Comparison of ENCODE assay signal across 14 cellular contexts in the genomic region with DNA sequence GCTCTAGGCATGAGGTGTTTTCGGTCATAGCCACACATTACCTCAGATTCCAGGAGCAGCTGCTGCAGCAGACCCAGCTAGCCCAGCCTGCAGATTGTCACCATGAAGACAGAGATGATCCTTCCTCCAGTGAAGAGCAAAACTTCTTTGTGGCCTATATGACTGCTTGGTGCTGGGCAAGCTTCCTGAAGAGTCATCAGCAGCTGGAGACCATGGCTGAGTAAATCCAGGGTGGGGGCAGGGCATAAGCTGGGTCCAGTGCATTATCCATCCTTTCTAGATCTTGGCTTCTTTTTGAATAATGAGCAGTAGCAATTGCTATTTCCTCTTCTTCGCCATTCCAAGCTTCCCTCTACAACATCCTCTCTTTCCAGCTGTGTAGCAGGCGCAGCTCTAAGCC.
DNase-seq lines count a peak whose midpoint lies in the region; ATAC-seq and TF ChIP-seq lines count a peak whose summit lies in the region.
"Had no signal": no experiment of that assay in that cellular context is flagged by ENCODE, and none has a peak within 500 bp of the region (broad histone marks: within the 10 kb centered on the region; RNA-seq: fewer than 3 reads in every experiment).

No MANE protein-coding gene starts in this region.

- H3K9me2 ChIP-seq in GM23248 (ENCODE audit: insufficient read depth) = no peaks in the 10 kb centered on the region

- no peaks in the 10 kb centered on the region for H3K27me3 ChIP-seq in GM23248 (replicated peaks; ENCODE audit: insufficient read depth)
- no peaks in the 10 kb centered on the region for H3K27me3 ChIP-seq in neuronal stem cell (ENCODE audit: control insufficient read depth in 3 of 3, insufficient read depth in 3 of 3, low read depth in 1 of 3, low read length in 3 of 3)
- H3K27me3 ChIP-seq in upper lobe of left lung = no peaks in the 10 kb centered on the region
- H3K27me3 ChIP-seq: BE2C had no signal

- no peak overlapping the region for H2BK5ac ChIP-seq in neuronal stem cell (ENCODE audit: low read length)

- H3K9me3 ChIP-seq in GM23248 (ENCODE audit: low read depth) (no peaks in the 10 kb centered on the region), neuronal stem cell (replicated peaks in 1 of 2; ENCODE audit: control insufficient read depth in 2 of 2, insufficient read depth in 1 of 2, low read depth in 1 of 2, low read length in 2 of 2) (no peaks in the 10 kb centered on the region), upper lobe of left lung (no peaks in the 10 kb centered on the region)
- H3K9me3 ChIP-seq: BE2C had no signal

- DNase-seq in GM23248 (peak; percentile 46), LHCN-M2 (ENCODE audit: low read depth) (peak; percentile 26), fibroblast of mammary gland (ENCODE audit: low read depth) (peak; percentile 49), neuronal stem cell (ENCODE audit: low spot score) (no peak), upper lobe of left lung (no peak), SHP77 (lab: John Stamatoyannopoulos, UW) (no peak), SHP77 treated with DMSO at 0.1 percent for 48 hours (lab: John Stamatoyannopoulos, UW) (no peak)
- DNase-seq: BE2C; CD4-positive, alpha-beta memory T cell; DMS79; EL; GOT3; H9 had no signal

- no peaks in the 10 kb centered on the region for H4K20me1 ChIP-seq in GM23248 (ENCODE audit: insufficient read depth)

- H3K4me1 ChIP-seq in GM23248 (ENCODE audit: insufficient read depth) = peaks cover 11% of the 10 kb centered on the region
- H3K4me1 ChIP-seq in neuronal stem cell (ENCODE audit: control insufficient read depth in 2 of 2, insufficient read depth in 1 of 2, low read depth in 1 of 2, low read length in 2 of 2) = peaks cover 0 to 4% of the 10 kb centered on the region in 2 donors
- H3K4me1 ChIP-seq in upper lobe of left lung = peaks cover 0 to 13% (median 4%) of the 10 kb centered on the region in 4 donors
- H3K4me1 ChIP-seq: BE2C had no signal

- 86 to 89% methylated on average over 3 of the region's 3 CpGs for WGBS in GM23248 (ENCODE audit: low coverage in 1 of 2, low lambda C conversion rate in 2 of 2, missing lambda C conversion rate in 2 of 2), 2 experiments
- no CpG with 5 or more reads among the region's 3 CpGs for WGBS in neuronal stem cell (ENCODE audit: extremely low coverage in 2 of 2, insufficient read length in 2 of 2, insufficient replicate concordance in 1 of 2), 2 donors
- WGBS in upper lobe of left lung, 2 donors = 78 to 95% methylated on average over 2 to 3 of the region's 3 CpGs

- H4K91ac ChIP-seq in neuronal stem cell (ENCODE audit: low read depth, low read length, poor library complexity) = no peak overlapping the region

- peak overlapping the region; percentile 13 for H3K4me2 ChIP-seq in GM23248 (ENCODE audit: unreplicated experiment)
- H3K4me2 ChIP-seq in neuronal stem cell (ENCODE audit: insufficient read depth, low read length, poor library complexity, severe bottlenecking) = no peak overlapping the region

- H2BK12ac ChIP-seq in neuronal stem cell (ENCODE audit: low read length) = peak overlapping the region; percentile 89

- H2BK15ac ChIP-seq in neuronal stem cell (ENCODE audit: low read length) = no peak overlapping the region

- TF ChIP-seq EP300 in upper lobe of left lung (IDR thresholded peaks at IDR 0.05) = no peak

- no peaks in the 10 kb centered on the region; the same call in 1 of the 2 replicates for H3K36me3 ChIP-seq in GM23248 (ENCODE audit: low read depth)
- H3K36me3 ChIP-seq in neuronal stem cell (replicated peaks in 1 of 2; ENCODE audit: control insufficient read depth in 2 of 2, insufficient read depth in 2 of 2, low read length in 2 of 2) = no peaks in the 10 kb centered on the region
- no peaks in the 10 kb centered on the region for H3K36me3 ChIP-seq in upper lobe of left lung
- H3K36me3 ChIP-seq: BE2C had no signal

- H2AK5ac ChIP-seq in neuronal stem cell (ENCODE audit: low read depth, low read length) = no peak overlapping the region

- TF ChIP-seq CTCF in fibroblast of mammary gland (conservative IDR thresholded peaks at IDR 0.05; ENCODE audit: control insufficient read depth, insufficient read depth, low read depth, low read length) (no peak), upper lobe of left lung (IDR thresholded peaks at IDR 0.05) (no peak)

- in situ Hi-C loops in GM23248 (cut with MboI) = no loop called here

- H4K8ac ChIP-seq in neuronal stem cell (ENCODE audit: low read depth, low read length) = no peak overlapping the region

- H3K9ac ChIP-seq in GM23248 (no peak overlapping the region), neuronal stem cell (ENCODE audit: low read depth, low read length, poor library complexity) (no peak overlapping the region)

- no peaks in the 10 kb centered on the region for H3K79me1 ChIP-seq in neuronal stem cell (ENCODE audit: low read depth, low read length)

- no peak overlapping the region for H3K27ac ChIP-seq in GM23248
- no peak overlapping the region for H3K27ac ChIP-seq in neuronal stem cell (replicated peaks; ENCODE audit: low read length)
- no peak overlapping the region for H3K27ac ChIP-seq in upper lobe of left lung
- H3K27ac ChIP-seq: C4-2B had no signal

- no peak overlapping the region for H3K4me3 ChIP-seq in GM23248
- no peak overlapping the region for H3K4me3 ChIP-seq in fibroblast of mammary gland (ENCODE audit: control insufficient read depth, low read depth, low read length)
- H3K4me3 ChIP-seq in neuronal stem cell (ENCODE audit: low read length in 2 of 2) = no peak overlapping the region
- no peak overlapping the region for H3K4me3 ChIP-seq in upper lobe of left lung

- H3K4ac ChIP-seq in neuronal stem cell (ENCODE audit: low read length) = no peak overlapping the region

- H3K23ac ChIP-seq in neuronal stem cell (ENCODE audit: low read depth, low read length, poor library complexity) = no peak overlapping the region

- no peak overlapping the region for H3K14ac ChIP-seq in neuronal stem cell (ENCODE audit: low read length)

- H2AFZ ChIP-seq in GM23248 = no peak overlapping the region
- no peak overlapping the region for H2AFZ ChIP-seq in neuronal stem cell (ENCODE audit: low read length)

- ATAC-seq in upper lobe of left lung (ENCODE audit: low FRiP score in 2 of 2) = no peak

- no peak overlapping the region for H2BK120ac ChIP-seq in neuronal stem cell (ENCODE audit: low read depth, low read length)

- peak overlapping the region; percentile 61 for H3K18ac ChIP-seq in neuronal stem cell (ENCODE audit: low read length)

- TF ChIP-seq POLR2A in upper lobe of left lung (IDR thresholded peaks at IDR 0.05) = no peak

- no peaks in the 10 kb centered on the region for H3F3A ChIP-seq in GM23248 (ENCODE audit: insufficient read depth)

- no peaks in the 10 kb centered on the region for H3K79me2 ChIP-seq in GM23248 (ENCODE audit: insufficient read depth)

Comparison
In these comparisons a context has a peak if more than half of its experiments do, and no peak if none do; other contexts are left out.
1. DNase-seq: peak in GM23248 (single experiment), LHCN-M2 (single experiment) and fibroblast of mammary gland (single experiment); none in neuronal stem cell (single experiment), upper lobe of left lung (0 of 2), SHP77 (0 of 2) and SHP77 treated with DMSO at 0.1 percent for 48 hours (single experiment).